8 cellular contexts compared by ENCODE assay signal in genomic region chr17:59331929-59332889, GRCh38. TPM values are rescaled to one million over a fixed set of nuclear protein-coding genes. Genes with fewer than 3 reads are reported as not detected.
DNase-seq lines count a peak whose midpoint lies in the region; ATAC-seq and TF ChIP-seq lines count a peak whose summit lies in the region.

No MANE protein-coding gene starts in this region.

- CTCF ChIA-PET in Caco-2 (lab: Charles Lee), result interaction anchor here (1.7 kb wide), 1 partner anchor 34 kb away, joined by 9 read pairs; no protein-coding TSS in a partner anchor

- H3K4me3 Mint-ChIP-seq in Caco-2 (ENCODE audit: unreplicated experiment), result peak overlapping the region; percentile 73

- H3K27ac ChIP-seq in OCI-LY1 (ENCODE audit: low read depth, low read length, poor library complexity, severe bottlenecking) (no peak overlapping the region), ascending aorta (peak overlapping the region; percentile 97 to 99)

- H3K27me3 Mint-ChIP-seq in Caco-2 (ENCODE audit: insufficient read depth, unreplicated experiment), result peaks cover 4% of the 10 kb centered on the region

- intact Hi-C loops in Caco-2 (cut with micrococcal nuclease; ENCODE audit: unreplicated experiment), result no loop called here
- intact Hi-C loops in ascending aorta (cut with DNase I), result loop anchor here (2.0 to 5.0 kb wide), 3 partner anchors 35 to 235 kb away; partner anchors contain the start of gene DHX40

- H3K9ac ChIP-seq in OCI-LY1 (ENCODE audit: low read length), result peak overlapping the region; percentile 59; the same call in 1 of the 2 replicates

- BruUV-seq in Caco-2 (replicated peaks; lab: Mats Ljungman, UMichigan), result no TSS peak

- TF ChIP-seq CTCF in Caco-2 (IDR thresholded peaks at IDR 0.05; ENCODE audit: insufficient read depth in 1 of 2, low read depth in 1 of 2, low read length in 1 of 2, severe bottlenecking in 1 of 2, unreplicated experiment in 1 of 2) (no peak), OCI-LY1 (IDR thresholded peaks at IDR 0.05; ENCODE audit: low read length) (no peak), ascending aorta (IDR thresholded peaks at IDR 0.05) (no peak), retinal pigment epithelial cell (conservative IDR thresholded peaks at IDR 0.05; ENCODE audit: low read depth, low read length) (no peak)

- H3K9me3 ChIP-seq in Caco-2, result no peaks in the 10 kb centered on the region
- H3K9me3 ChIP-seq in OCI-LY1 (ENCODE audit: low read length), result no peaks in the 10 kb centered on the region
- H3K9me3 ChIP-seq in ascending aorta, result no peaks in the 10 kb centered on the region

- peak overlapping the region; percentile 90 for H3K4me2 ChIP-seq in OCI-LY1 (ENCODE audit: low read length)

- peak in 1 of 2 experiments; percentile 48 for DNase-seq in Caco-2
- peak in 1 of 2 donors; percentile 82 for DNase-seq in ascending aorta (ENCODE audit: low spot score in 2 of 2)
- DNase-seq in hypothalamus (lab: John Stamatoyannopoulos, UW), result peak in 26 of 51 donors; percentile 10 to 75 (median 44)
- DNase-seq in retinal pigment epithelial cell (ENCODE audit: low read depth), result no peak
- no peak for DNase-seq in NCI-H1694 treated with DMSO at 0.1 percent for 48 hours (lab: John Stamatoyannopoulos, UW)

- POLR2A ChIA-PET in Caco-2 (lab: Charles Lee), result interaction anchor here (1.0 kb wide), 1 partner anchor 33 kb away, joined by 14 read pairs; no protein-coding TSS in a partner anchor

- no peaks in the 10 kb centered on the region for H3K9me2 ChIP-seq in OCI-LY1 (ENCODE audit: low read depth, low read length)

- peaks cover 21% of the 10 kb centered on the region for H3K4me1 ChIP-seq in Caco-2
- peaks cover 23% of the 10 kb centered on the region for H3K4me1 ChIP-seq in OCI-LY1 (ENCODE audit: insufficient read depth, low read length, severe bottlenecking)
- peaks cover 14 to 49% of the 10 kb centered on the region in 2 donors for H3K4me1 ChIP-seq in ascending aorta

- H4K20me1 ChIP-seq in OCI-LY1 (ENCODE audit: insufficient read depth, low read length), result no peaks in the 10 kb centered on the region

- H3K4me1 Mint-ChIP-seq in Caco-2 (ENCODE audit: low read depth, unreplicated experiment), result peaks cover 26% of the 10 kb centered on the region

- peaks cover 3% of the 10 kb centered on the region; the same call in 1 of the 2 replicates for H3F3A ChIP-seq in OCI-LY1 (ENCODE audit: insufficient read depth, low read length)

- H3K36me3 Mint-ChIP-seq in Caco-2 (ENCODE audit: insufficient read depth, unreplicated experiment), result no peaks in the 10 kb centered on the region

- no peaks in the 10 kb centered on the region for H3K79me2 ChIP-seq in OCI-LY1 (ENCODE audit: insufficient read depth, low read length)

- H3K4me3 ChIP-seq in Caco-2 (ENCODE audit: low read depth, low read length) (peak overlapping the region; percentile 90), OCI-LY1 (ENCODE audit: low read depth, low read length, poor library complexity, severe bottlenecking) (peak overlapping the region; percentile 82), ascending aorta (peak overlapping the region; percentile 85 to 99), retinal pigment epithelial cell (ENCODE audit: low read length) (peak overlapping the region; percentile 75)

- H3K9me3 Mint-ChIP-seq in Caco-2 (ENCODE audit: unreplicated experiment), result no peaks in the 10 kb centered on the region

- no peak overlapping the region for H2AFZ ChIP-seq in OCI-LY1 (ENCODE audit: low read length)

- no peaks in the 10 kb centered on the region for H3K36me3 ChIP-seq in Caco-2 (ENCODE audit: control insufficient read depth, insufficient read depth, low read length)
- H3K36me3 ChIP-seq in OCI-LY1 (ENCODE audit: insufficient read depth, low read length), result no peaks in the 10 kb centered on the region
- no peaks in the 10 kb centered on the region for H3K36me3 ChIP-seq in ascending aorta

- H3K27me3 ChIP-seq in Caco-2 (replicated peaks; ENCODE audit: control insufficient read depth, insufficient read depth, low read length), result no peaks in the 10 kb centered on the region
- H3K27me3 ChIP-seq in OCI-LY1 (ENCODE audit: insufficient read depth, low read length), result no peaks in the 10 kb centered on the region
- H3K27me3 ChIP-seq in ascending aorta, result no peaks in the 10 kb centered on the region

- H3K27ac Mint-ChIP-seq in Caco-2 (ENCODE audit: unreplicated experiment), result no peak overlapping the region

- ATAC-seq in GM21737 (IDR thresholded peaks at IDR 0.05; ENCODE audit: unreplicated experiment), result peak; percentile 8
- ATAC-seq in HG03378 (IDR thresholded peaks at IDR 0.05; ENCODE audit: unreplicated experiment), result no peak

RNA-seq across cellular contexts. Expression of gene YPEL2, which starts 0.8 kb away (rescaled TPM):
- total RNA-seq in Caco-2 (2022), result 2.9 and 4.5 TPM in 2 replicates
- total RNA-seq in ascending aorta, result 10.5 TPM

Comparison
In these comparisons a context has a peak if more than half of its experiments do, and no peak if none do; other contexts are left out.
1. DNase-seq: peak in hypothalamus (26 of 51); none in retinal pigment epithelial cell (single experiment) and NCI-H1694 treated with DMSO at 0.1 percent for 48 hours (single experiment).
2. Peak in every context shown above with its lines, with median percentiles within 50 percentile points of each other: H3K4me3 ChIP-seq.